21 cellular contexts compared by ENCODE assay signal in the genomic region with DNA sequence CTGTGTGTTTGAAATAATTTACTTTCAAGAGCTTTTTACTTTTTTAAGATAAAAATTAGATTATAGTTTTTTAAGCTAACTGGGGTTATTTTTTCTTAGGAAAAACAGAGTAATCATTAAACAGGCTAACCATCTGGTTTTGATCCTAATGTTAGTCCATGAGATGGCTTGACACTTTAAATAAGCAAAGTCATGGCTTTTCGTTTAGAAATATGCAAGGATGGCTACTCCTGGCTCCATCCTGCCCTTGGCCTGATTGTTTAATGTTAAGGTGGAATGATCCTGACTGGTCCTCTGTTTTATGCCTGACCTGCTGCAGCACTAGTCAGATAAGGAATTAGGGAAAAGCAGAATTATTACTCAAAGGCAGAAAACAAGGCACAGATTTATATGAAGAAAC. TPM values are rescaled to one million over a fixed set of nuclear protein-coding genes. Genes with fewer than 3 reads are reported as not detected.
DNase-seq lines count a peak whose midpoint lies in the region; ATAC-seq and TF ChIP-seq lines count a peak whose summit lies in the region.
"Had no signal": no experiment of that assay in that cellular context is flagged by ENCODE, and none has a peak within 500 bp of the region (broad histone marks: within the 10 kb centered on the region; RNA-seq: fewer than 3 reads in every experiment).

No MANE protein-coding gene starts in this region.

- no peak overlapping the region for H3K4me3 ChIP-seq in SK-N-SH (ENCODE audit: low read depth in 2 of 2, low read length in 1 of 2)
- H3K4me3 ChIP-seq: MG63, Peyer's patch, SJSA1 had no signal

- TF ChIP-seq RAD21 in SK-N-SH (IDR thresholded peaks at IDR 0.05; ENCODE audit: low read length): no peak

- H3K9me2 ChIP-seq in SK-N-SH: no peaks in the 10 kb centered on the region

- H3K36me3 Mint-ChIP-seq in natural killer cell: no peaks in the 10 kb centered on the region

- H3K27me3 ChIP-seq in SK-N-SH (ENCODE audit: insufficient read depth): no peaks in the 10 kb centered on the region
- H3K27me3 ChIP-seq: MG63, Peyer's patch, SJSA1 had no signal

- WGBS in SK-N-SH (ENCODE audit: low lambda C conversion rate): 0% methylated on average over 1 of the region's 1 CpG

- no peak for TF ChIP-seq CTCF in SK-N-SH (IDR thresholded peaks at IDR 0.05)
- TF ChIP-seq CTCF in natural killer cell (IDR thresholded peaks at IDR 0.05): no peak

- POLR2A ChIA-PET in SK-N-SH (lab: Yijun Ruan, JAX): no interaction called here

- H3K4me2 ChIP-seq in SK-N-SH: no peak overlapping the region

- H3K4me1 Mint-ChIP-seq in natural killer cell: no peaks in the 10 kb centered on the region

- no peaks in the 10 kb centered on the region for H4K20me1 ChIP-seq in SK-N-SH (ENCODE audit: insufficient read depth)

- H2AFZ ChIP-seq in SK-N-SH (ENCODE audit: low read depth): peak overlapping the region; percentile 44; the same call in 1 of the 2 replicates

- H3K9me3 ChIP-seq in SK-N-SH: no peaks in the 10 kb centered on the region
- H3K9me3 ChIP-seq: MG63, Peyer's patch, SJSA1 had no signal

- intact Hi-C loops in sciatic nerve (cut with DNase I): no loop called here
- intact Hi-C loops in natural killer cell (cut with micrococcal nuclease): no loop called here

- H3K4me1 ChIP-seq in SK-N-SH (ENCODE audit: control insufficient read depth in 1 of 2, insufficient read depth in 2 of 2, low read depth in 1 of 2, low read length in 1 of 2): peaks cover 0 to 6% of the 10 kb centered on the region in 2 experiments; a peak in 1 of 4 replicates
- H3K4me1 ChIP-seq: Peyer's patch had no signal

- no peaks in the 10 kb centered on the region for H3F3A ChIP-seq in SK-N-SH (replicated peaks; ENCODE audit: insufficient read depth)

- H3K27ac ChIP-seq in SK-N-SH (ENCODE audit: low read depth in 2 of 2, low read length in 1 of 2): peak overlapping the region; percentile 4 to 75; a peak in 2 of 4 replicates
- H3K27ac ChIP-seq: HL-60, Peyer's patch, SJSA1 had no signal

- peak; percentile 22 for DNase-seq in AG20443 (ENCODE audit: low spot score)
- no peak for DNase-seq in SK-N-SH
- peak; percentile 56 for DNase-seq in fibroblast of gingiva (ENCODE audit: low read depth)
- DNase-seq in sciatic nerve (ENCODE audit: low spot score): no peak
- no peak for DNase-seq in NCI-H524 (lab: John Stamatoyannopoulos, UW)
- no peak for DNase-seq in mucosa of gallbladder (ENCODE audit: low spot score)
- DNase-seq in natural killer cell: no peak
- DNase-seq: C1 segment of cervical spinal cord; Karpas-422; MG63; NCI-H1048; NCI-H146; NCI-H2029 treated with DMSO at 0.1 percent for 48 hours; NCI-H2171 treated with DMSO at 0.1 percent for 48 hours; NCI-H446 treated with DMSO at 0.1 percent for 48 hours; NCI-H748 treated with DMSO at 0.1 percent for 48 hours; NK-92 treated with Interleukin-12 subunit alpha and Interleukin-12 subunit beta, amount 100 ng/mL, for 24 hours; Peyer's patch had no signal

- H3K27me3 Mint-ChIP-seq in natural killer cell (ENCODE audit: low read depth in 2 of 2): peaks cover 0 to 3% of the 10 kb centered on the region in 2 donors

- CTCF ChIA-PET in SK-N-SH (lab: Yijun Ruan, JAX): interaction anchor here (1.1 to 5.7 kb wide), 5 partner anchors 11 to 38 kb away, joined by 3 to 32 read pairs (median 4); no protein-coding TSS in a partner anchor

- H3K79me2 ChIP-seq in SK-N-SH (ENCODE audit: insufficient read depth): no peaks in the 10 kb centered on the region

- TF ChIP-seq EP300 in SK-N-SH (IDR thresholded peaks at IDR 0.05; ENCODE audit: borderline replicate concordance in 1 of 2, low read depth in 1 of 2, low read length in 1 of 2): peak in 1 of 2 experiments; percentile 38; a peak in 1 of 4 replicates

- H3K9me3 Mint-ChIP-seq in natural killer cell: no peaks in the 10 kb centered on the region

- peak; percentile 78 for ATAC-seq in sciatic nerve
- ATAC-seq in HG02840 (IDR thresholded peaks at IDR 0.05; ENCODE audit: low FRiP score, unreplicated experiment): no peak
- no peak for ATAC-seq in natural killer cell

- H3K27ac Mint-ChIP-seq in natural killer cell: no peak overlapping the region

- no peak overlapping the region for H3K4me3 Mint-ChIP-seq in natural killer cell

- no peaks in the 10 kb centered on the region for H3K36me3 ChIP-seq in SK-N-SH (replicated peaks in 1 of 2; ENCODE audit: control insufficient read depth in 1 of 2, insufficient read depth in 2 of 2, low read length in 1 of 2)
- H3K36me3 ChIP-seq: MG63, Peyer's patch, SJSA1 had no signal

- H3K9ac ChIP-seq in SK-N-SH: no peak overlapping the region

TF ChIP-seq in SK-N-SH, 30 proteins besides CTCF, POLR2A, EP300 and RAD21:
- TF ChIP-seq TCF12 (IDR thresholded peaks at IDR 0.05) (peak; percentile 58), SIN3A (IDR thresholded peaks at IDR 0.05; ENCODE audit: borderline replicate concordance, low read depth, low read length) (no peak)

RNA-seq across cellular contexts. Expression of gene PNPT1, which starts 39.7 kb away (rescaled TPM):
- polyA plus RNA-seq in SK-N-SH (2012; rRNA removed): 11.7 and 14.3 TPM in 2 replicates
- polyA plus RNA-seq in SK-N-SH (2012; cell fraction: cytosol; rRNA removed): 13.4 and 14.7 TPM in 2 replicates
- 8.9 and 15.5 TPM in 2 replicates for polyA plus RNA-seq in SK-N-SH (2012; cell fraction: nucleus; rRNA removed)
- total RNA-seq in sciatic nerve (21.9 TPM), mucosa of gallbladder (15.9 TPM), natural killer cell (10 to 100 TPM; 11.3 to 14.2 (median 12.5) TPM)

Comparison
In these comparisons a context has a peak if more than half of its experiments do, and no peak if none do; other contexts are left out.
1. DNase-seq: peak in AG20443 (single experiment) and fibroblast of gingiva (single experiment); none in SK-N-SH (single experiment), sciatic nerve (single experiment), NCI-H524 (0 of 2), mucosa of gallbladder (single experiment) and natural killer cell (single experiment).